Comparison of ENCODE assay signal across 9 cellular contexts in the genomic region with DNA sequence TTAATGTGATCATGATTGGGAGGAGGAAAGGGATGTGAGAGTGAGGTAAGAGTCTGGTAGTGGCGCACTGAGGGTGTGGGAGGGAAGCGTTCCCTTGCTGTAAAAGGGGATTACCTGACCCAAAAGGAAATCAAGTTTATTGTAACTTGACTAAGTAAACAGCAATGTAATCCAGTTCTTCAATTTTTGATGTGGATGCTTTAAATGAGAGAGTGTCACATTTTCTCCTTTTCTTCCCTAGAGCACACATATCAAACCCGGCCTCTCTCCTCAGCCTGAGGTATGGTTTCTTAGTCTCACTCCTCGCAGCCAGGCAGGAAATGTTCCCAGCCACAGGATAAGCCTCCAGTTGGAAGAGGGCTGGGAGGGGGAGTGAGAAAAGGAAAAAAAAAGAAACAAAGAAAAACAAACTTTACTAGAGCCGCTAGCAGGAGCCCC. TPM values are rescaled to one million over a fixed set of nuclear protein-coding genes. Genes with fewer than 3 reads are reported as not detected.
DNase-seq lines count a peak whose midpoint lies in the region; ATAC-seq and TF ChIP-seq lines count a peak whose summit lies in the region.
"Had no signal": no experiment of that assay in that cellular context is flagged by ENCODE, and none has a peak within 500 bp of the region (broad histone marks: within the 10 kb centered on the region; RNA-seq: fewer than 3 reads in every experiment).

No MANE protein-coding gene starts in this region.

- peak overlapping the region; percentile 82 for H3K9ac ChIP-seq in mesendoderm (ENCODE audit: low read length)

- H3K4ac ChIP-seq in mesendoderm (ENCODE audit: low read depth, low read length) = no peak overlapping the region

- peak overlapping the region; percentile 99 for H3K27ac Mint-ChIP-seq in chondrocyte (ENCODE audit: unreplicated experiment)

- H3K36me3 ChIP-seq in heart left ventricle (no peaks in the 10 kb centered on the region), mesendoderm (ENCODE audit: control insufficient read depth, insufficient read depth, low read length) (no peaks in the 10 kb centered on the region), uterus (no peaks in the 10 kb centered on the region)

- H3K4me1 ChIP-seq in heart left ventricle (peaks cover 0 to 17% (median 5%) of the 10 kb centered on the region in 12 donors), mesendoderm (ENCODE audit: control insufficient read depth, low read depth, low read length) (peaks cover 7% of the 10 kb centered on the region), uterus (no peaks in the 10 kb centered on the region)

- H3K9me3 ChIP-seq in heart left ventricle = no peaks in the 10 kb centered on the region
- no peaks in the 10 kb centered on the region for H3K9me3 ChIP-seq in uterus

- H3K4me1 Mint-ChIP-seq in chondrocyte (ENCODE audit: low read depth) = peaks cover 47% of the 10 kb centered on the region

- H3K56ac ChIP-seq in mesendoderm (ENCODE audit: low read length) = peak overlapping the region; percentile 99

- H2AK5ac ChIP-seq in mesendoderm (ENCODE audit: low read length) = no peak overlapping the region

- H2BK15ac ChIP-seq in mesendoderm (replicated peaks; ENCODE audit: low read depth) = no peak overlapping the region

- ATAC-seq in heart left ventricle = peak in 3 of 4 donors; percentile 52 to 63 (median 53)
- no peak for ATAC-seq in left ventricle myocardium superior

- H3K27ac ChIP-seq in heart left ventricle (peak overlapping the region; percentile 58 to 88 (median 84)), mesendoderm (ENCODE audit: low read depth, low read length) (peak overlapping the region; percentile 96), uterus (peak overlapping the region; percentile 76 to 92)

- no peaks in the 10 kb centered on the region for H3K79me1 ChIP-seq in mesendoderm (ENCODE audit: low read length)

- H3K79me2 ChIP-seq in mesendoderm (ENCODE audit: control insufficient read depth, insufficient read depth, low read length) = no peaks in the 10 kb centered on the region

- H4K5ac ChIP-seq in mesendoderm (ENCODE audit: low read length) = no peak overlapping the region

- peak overlapping the region; percentile 4 for H3K4me2 ChIP-seq in mesendoderm (ENCODE audit: low read length)

- TF ChIP-seq POLR2A in heart left ventricle (IDR thresholded peaks at IDR 0.05) (no peak), uterus (IDR thresholded peaks at IDR 0.05) (no peak)

- H3K27me3 Mint-ChIP-seq in chondrocyte (ENCODE audit: low read depth) = no peaks in the 10 kb centered on the region

- intact Hi-C loops in heart left ventricle (cut with DNase I) = loop anchor here in 8 of 10 donors (5.0 to 10.0 kb wide), 5 partner anchors 146 to 1434 kb away; a partner anchor contains a TSS
- intact Hi-C loops in left ventricle myocardium superior (cut with micrococcal nuclease) = no loop called here
- intact Hi-C loops in uterus (cut with DNase I; ENCODE audit: low total_unique reads) = no loop called here

- H3K9me3 Mint-ChIP-seq in chondrocyte (ENCODE audit: low read depth) = no peaks in the 10 kb centered on the region

- TF ChIP-seq CTCF in heart left ventricle (IDR thresholded peaks at IDR 0.05) (no peak), chondrocyte (IDR thresholded peaks at IDR 0.05) (no peak), uterus (IDR thresholded peaks at IDR 0.05) (no peak)

- DNase-seq in heart left ventricle (no peak), left ventricle myocardium superior (no peak), chondrocyte (ENCODE audit: low spot score) (no peak), mesendoderm (no peak), uterus (no peak), globus pallidus (ENCODE audit: low spot score) (no peak), mesenteric fat pad (ENCODE audit: low spot score) (no peak), iPS-NIHi11 (ENCODE audit: low spot score) (no peak)
- DNase-seq: activated CD4-positive, alpha-beta T cell treated with anti-CD3 and anti-CD28 coated beads for 4 hours had no signal

- H3K4me3 ChIP-seq in heart left ventricle (peak overlapping the region in 11 of 12 donors; percentile 45 to 91 (median 71)), mesendoderm (ENCODE audit: low read length) (no peak overlapping the region), uterus (peak overlapping the region; percentile 20 to 73)

- WGBS in heart left ventricle, 4 donors = 23 to 30% (median 27%) methylated on average over 5 of the region's 5 CpGs
- no CpG with 5 or more reads among the region's 5 CpGs for WGBS in mesendoderm (ENCODE audit: extremely low coverage, insufficient coverage, low lambda C conversion rate)

- H4K8ac ChIP-seq in mesendoderm (ENCODE audit: low read depth, low read length) = no peak overlapping the region

- H3K27me3 ChIP-seq in heart left ventricle = no peaks in the 10 kb centered on the region
- H3K27me3 ChIP-seq in mesendoderm (ENCODE audit: insufficient read depth, low read length, poor library complexity) = no peaks in the 10 kb centered on the region
- no peaks in the 10 kb centered on the region for H3K27me3 ChIP-seq in uterus

- H3K18ac ChIP-seq in mesendoderm (ENCODE audit: low read length) = peak overlapping the region; percentile 42

- H3K4me3 Mint-ChIP-seq in chondrocyte (ENCODE audit: unreplicated experiment) = peak overlapping the region; percentile 94

- peak overlapping the region; percentile 58 for H2BK5ac ChIP-seq in mesendoderm (ENCODE audit: low read length)

- no peaks in the 10 kb centered on the region for H3K36me3 Mint-ChIP-seq in chondrocyte (ENCODE audit: low read depth)

- no peak overlapping the region for H3K23ac ChIP-seq in mesendoderm (ENCODE audit: low read length)

- no peak overlapping the region for H2BK120ac ChIP-seq in mesendoderm (ENCODE audit: low read depth, low read length)

RNA-seq across cellular contexts. Expression of a gene that starts 0.7 kb away (rescaled TPM):
- 1 to 10 TPM in 8 of 9 donors, under 1 TPM in 1; 0.42 to 7.5 (median 1.8) TPM for total RNA-seq in heart left ventricle
- 1 to 10 TPM in 1 of 2 donors, under 1 TPM in 1; 0.61 to 1.1 TPM for polyA plus RNA-seq in heart left ventricle
- 1.4 TPM for total RNA-seq in left ventricle myocardium superior
- 17.9 to 25.1 TPM (median 18.1 TPM) in 3 replicates for total RNA-seq in chondrocyte
- 10.2 TPM for polyA plus RNA-seq in mesendoderm (2013, experiment 1 of 2)
- polyA plus RNA-seq in mesendoderm (2013, experiment 2 of 2) = 10.4 TPM
- 10 to 100 TPM in 2 of 4 donors, 1 to 10 TPM in 2; 1.0 to 39.0 (median 8.7) TPM for total RNA-seq in uterus
- total RNA-seq in mesenteric fat pad = 9.1 TPM

Comparison
In these comparisons a context has a peak if more than half of its experiments do, and no peak if none do; other contexts are left out.
1. intact Hi-C loops: an anchor here in heart left ventricle (5.0 to 10.0 kb wide); none called in left ventricle myocardium superior and uterus.